ENCODE assay signal across 1 cellular context in the genomic region with DNA sequence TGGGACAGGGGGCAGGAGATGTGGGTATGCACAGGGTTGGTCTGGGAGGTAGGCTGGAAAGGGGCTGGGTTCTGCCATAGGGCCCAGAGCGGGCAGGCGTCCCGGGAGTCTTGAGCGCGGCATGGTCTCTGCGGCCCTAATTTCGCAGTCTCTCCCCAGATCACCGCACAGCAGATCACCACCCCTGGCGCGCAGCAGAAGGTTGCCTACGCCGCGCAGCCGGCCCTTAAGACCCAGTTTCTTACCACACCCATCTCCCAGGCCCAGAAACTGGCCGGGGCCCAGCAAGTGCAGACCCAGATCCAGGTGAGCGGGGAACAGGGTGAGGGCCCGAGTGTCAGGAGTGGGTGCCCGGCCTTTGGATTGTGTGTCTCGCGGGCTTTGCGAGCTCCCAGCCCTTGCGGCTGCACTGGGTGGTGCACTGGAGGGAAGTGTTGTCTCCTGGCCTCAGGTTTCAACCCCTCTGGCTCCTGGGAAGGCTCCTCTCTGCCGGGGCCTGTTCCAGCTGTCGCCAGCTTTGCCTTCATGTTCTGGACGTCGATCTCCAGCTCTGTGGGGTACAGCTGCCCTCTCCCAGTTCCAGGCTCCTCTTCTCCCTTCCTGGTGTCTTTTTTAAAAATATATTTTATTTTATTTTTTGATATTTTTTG.
TF ChIP-seq lines count a peak whose summit lies in the region.

No MANE protein-coding gene starts in this region.

TF ChIP-seq in GM12878, 131 proteins besides CTCF, POLR2A, EP300 and RAD21 (continued from another document):
- TF ChIP-seq, protein P1, sequence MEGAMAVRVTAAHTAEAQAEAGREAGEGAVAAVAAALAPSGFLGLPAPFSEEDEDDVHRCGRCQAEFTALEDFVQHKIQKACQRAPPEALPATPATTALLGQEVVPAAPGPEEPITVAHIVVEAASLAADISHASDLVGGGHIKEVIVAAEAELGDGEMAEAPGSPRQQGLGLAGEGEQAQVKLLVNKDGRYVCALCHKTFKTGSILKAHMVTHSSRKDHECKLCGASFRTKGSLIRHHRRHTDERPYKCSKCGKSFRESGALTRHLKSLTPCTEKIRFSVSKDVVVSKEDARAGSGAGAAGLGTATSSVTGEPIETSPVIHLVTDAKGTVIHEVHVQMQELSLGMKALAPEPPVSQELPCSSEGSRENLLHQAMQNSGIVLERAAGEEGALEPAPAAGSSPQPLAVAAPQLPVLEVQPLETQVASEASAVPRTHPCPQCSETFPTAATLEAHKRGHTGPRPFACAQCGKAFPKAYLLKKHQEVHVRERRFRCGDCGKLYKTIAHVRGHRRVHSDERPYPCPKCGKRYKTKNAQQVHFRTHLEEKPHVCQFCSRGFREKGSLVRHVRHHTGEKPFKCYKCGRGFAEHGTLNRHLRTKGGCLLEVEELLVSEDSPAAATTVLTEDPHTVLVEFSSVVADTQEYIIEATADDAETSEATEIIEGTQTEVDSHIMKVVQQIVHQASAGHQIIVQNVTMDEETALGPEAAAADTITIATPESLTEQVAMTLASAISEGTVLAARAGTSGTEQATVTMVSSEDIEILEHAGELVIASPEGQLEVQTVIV (IDR thresholded peaks at IDR 0.05; ENCODE audit: borderline replicate concordance, partially characterized antibody) = no peak
- no peak for TF ChIP-seq TCF3 (IDR thresholded peaks at IDR 0.05; ENCODE audit: borderline replicate concordance, insufficient read depth, low read depth, low read length)
TF ChIP-seq in GM12878: peak in this region for 0.
